In genomic region chr2:40680547-40680946, GRCh38 we compare ENCODE assay signal across 10 cellular contexts.
A peak's percentile ranks its signal among the peaks of the same experiment; 100 is the strongest.
DNase-seq lines count a peak whose midpoint lies in the region; ATAC-seq and TF ChIP-seq lines count a peak whose summit lies in the region.
"Had no signal": no experiment of that assay in that cellular context is flagged by ENCODE, and none has a peak within 500 bp of the region (broad histone marks: within the 10 kb centered on the region; RNA-seq: fewer than 3 reads in every experiment).

No MANE protein-coding gene starts in this region.

- TF ChIP-seq CTCF in NB4 (IDR thresholded peaks at IDR 0.05; ENCODE audit: low read depth, low read length): no peak
- no peak for TF ChIP-seq CTCF in ascending aorta (IDR thresholded peaks at IDR 0.05)
- TF ChIP-seq CTCF in CD4-positive, alpha-beta T cell (IDR thresholded peaks at IDR 0.05): no peak

- H3K4me2 ChIP-seq in skeletal muscle satellite cell (ENCODE audit: low read length): peak overlapping the region; percentile 20

- H3K27me3 ChIP-seq in skeletal muscle satellite cell (ENCODE audit: control insufficient read depth, insufficient read depth, low read length) (no peaks in the 10 kb centered on the region), ascending aorta (no peaks in the 10 kb centered on the region)
- no peaks in the 10 kb centered on the region for H3K27me3 ChIP-seq in CD4-positive, alpha-beta T cell (ENCODE audit: control insufficient read depth, insufficient read depth, low read length)

- POLR2A ChIA-PET in CD4-positive, alpha-beta T cell (lab: Charles Lee): no interaction called here

- intact Hi-C loops in ascending aorta (cut with DNase I): no loop called here
- intact Hi-C loops in CD4-positive, alpha-beta T cell (cut with DNase I, micrococcal nuclease): no loop called here

- no peaks in the 10 kb centered on the region for H3K36me3 Mint-ChIP-seq in CD4-positive, alpha-beta T cell (ENCODE audit: low read depth)

- H3K4me1 ChIP-seq in skeletal muscle satellite cell (ENCODE audit: control insufficient read depth, insufficient read depth, low read length) (no peaks in the 10 kb centered on the region), ascending aorta (no peaks in the 10 kb centered on the region)

- TF ChIP-seq POLR2A in NB4 (IDR thresholded peaks at IDR 0.05; ENCODE audit: extremely low read depth, insufficient read length): no peak

- no peak overlapping the region for H3K4me3 Mint-ChIP-seq in CD4-positive, alpha-beta T cell

- ATAC-seq in activated CD4-positive, CD25-positive, alpha-beta regulatory T cell treated with anti-CD3 and anti-CD28 coated beads, Interleukin-2, amount 50 U/mL, for 24 hours: peak; percentile 51 to 76
- peak; percentile 69 for ATAC-seq in HG02852 (IDR thresholded peaks at IDR 0.05; ENCODE audit: unreplicated experiment)
- no peak for ATAC-seq in CD4-positive, alpha-beta T cell (ENCODE audit: poor library complexity)
- ATAC-seq: HepG2 had no signal

- peaks cover 5% of the 10 kb centered on the region for H3K4me1 Mint-ChIP-seq in CD4-positive, alpha-beta T cell (ENCODE audit: low read depth)

- CTCF ChIA-PET in CD4-positive, alpha-beta T cell (lab: Charles Lee): no interaction called here

- no peaks in the 10 kb centered on the region for H3K27me3 Mint-ChIP-seq in CD4-positive, alpha-beta T cell

- H3K9me3 ChIP-seq in skeletal muscle satellite cell (replicated peaks; ENCODE audit: low read length) (no peaks in the 10 kb centered on the region), ascending aorta (peaks cover 0 to 6% of the 10 kb centered on the region in 2 donors)
- no peaks in the 10 kb centered on the region for H3K9me3 ChIP-seq in CD4-positive, alpha-beta T cell (ENCODE audit: control insufficient read depth, low read length)

- peaks cover 2% of the 10 kb centered on the region for H3K9me3 Mint-ChIP-seq in CD4-positive, alpha-beta T cell

- no peak overlapping the region for H3K9ac ChIP-seq in skeletal muscle satellite cell (ENCODE audit: low read depth, low read length)

- H3K4me3 ChIP-seq in NB4 (ENCODE audit: low read depth, low read length): peak overlapping the region; percentile 21
- H3K4me3 ChIP-seq in skeletal muscle satellite cell (ENCODE audit: low read length): no peak overlapping the region
- peak overlapping the region in 1 of 2 donors; percentile 21 for H3K4me3 ChIP-seq in ascending aorta

- no peak for DNase-seq in activated CD4-positive, CD25-positive, alpha-beta regulatory T cell (lab: John Stamatoyannopoulos, UW)
- no peak for DNase-seq in NB4 (ENCODE audit: low read depth)
- DNase-seq in midbrain (lab: John Stamatoyannopoulos, UW): no peak
- DNase-seq in ascending aorta (ENCODE audit: low spot score in 2 of 2): no peak
- DNase-seq in CD4-positive, alpha-beta T cell: no peak
- DNase-seq: activated CD4-positive, alpha-beta T cell treated with anti-CD3 and anti-CD28 coated beads, Interleukin-2, amount 50 U/mL, for 4 hours had no signal

- no peak overlapping the region for H3K27ac ChIP-seq in ascending aorta
- no peak overlapping the region for H3K27ac ChIP-seq in CD4-positive, alpha-beta T cell (ENCODE audit: low read depth, low read length)

- no peak overlapping the region for H3K27ac Mint-ChIP-seq in CD4-positive, alpha-beta T cell

- H3K36me3 ChIP-seq in skeletal muscle satellite cell (ENCODE audit: insufficient read depth, low read length) (no peaks in the 10 kb centered on the region), ascending aorta (no peaks in the 10 kb centered on the region)
